Comparison of ENCODE assay signal across 11 cellular contexts in genomic region chr10:117535045-117535751, GRCh38. TPM values are rescaled to one million over a fixed set of nuclear protein-coding genes. Genes with fewer than 3 reads are reported as not detected.
A peak's percentile ranks its signal among the peaks of the same experiment; 100 is the strongest.
DNase-seq lines count a peak whose midpoint lies in the region; ATAC-seq, FAIRE-seq and TF ChIP-seq lines count a peak whose summit lies in the region.
"Had no signal": no experiment of that assay in that cellular context is flagged by ENCODE, and none has a peak within 500 bp of the region (broad histone marks: within the 10 kb centered on the region; RNA-seq: fewer than 3 reads in every experiment).

No MANE protein-coding gene starts in this region.

- no peak overlapping the region for H2AFZ ChIP-seq in GM23338

- H3K4me2 ChIP-seq in GM23338 (peak overlapping the region; percentile 62), skeletal muscle satellite cell (ENCODE audit: low read length) (peak overlapping the region; percentile 75)

- H3K4me3 Mint-ChIP-seq in GM23338: peak overlapping the region; percentile 26; the same call in 1 of the 3 replicates
- H3K4me3 Mint-ChIP-seq: activated naive CD4-positive, alpha-beta T cell treated with anti-CD3 and anti-CD28 coated beads, Interleukin-2, amount 10 ng/mL, durations not matched to agents 7 days and 5 days had no signal

- H4K20me1 ChIP-seq in GM23338 (replicated peaks; ENCODE audit: insufficient read depth): peaks cover 45% of the 10 kb centered on the region

- H3K4me1 ChIP-seq in GM23338 (ENCODE audit: insufficient read depth) (peaks cover 16% of the 10 kb centered on the region), kidney (ENCODE audit: control insufficient read depth in 1 of 2, insufficient read depth in 1 of 2, low read depth in 1 of 2, low read length in 2 of 2) (peaks cover 24 to 35% of the 10 kb centered on the region in 2 donors), skeletal muscle satellite cell (ENCODE audit: control insufficient read depth, insufficient read depth, low read length) (peaks cover 14% of the 10 kb centered on the region)

- peak; percentile 5 for ATAC-seq in GM23338

- DNase-seq in GM23338 (ENCODE audit: low spot score) (peak; percentile 37), cardiac fibroblast (ENCODE audit: low read depth in 2 of 2) (no peak), kidney (no peak), SHP77 treated with DMSO at 0.1 percent for 48 hours (lab: John Stamatoyannopoulos, UW) (no peak), DMS153 treated with DMSO at 0.1 percent for 48 hours (lab: John Stamatoyannopoulos, UW; ENCODE audit: unreplicated experiment) (no peak), GOT3 (lab: John Stamatoyannopoulos, UW) (no peak)
- DNase-seq in central memory CD4-positive, alpha-beta T cell: no peak
- DNase-seq: activated naive CD4-positive, alpha-beta T cell treated with anti-CD3 and anti-CD28 coated beads, Interleukin-2, amount 10 ng/mL, durations not matched to agents 7 days and 5 days had no signal

- no peaks in the 10 kb centered on the region for H3K9me3 ChIP-seq in kidney (ENCODE audit: control insufficient read depth in 1 of 2, low read length in 2 of 2)
- H3K9me3 ChIP-seq in skeletal muscle satellite cell (replicated peaks; ENCODE audit: low read length): no peaks in the 10 kb centered on the region

- peaks cover 100% of the 10 kb centered on the region for H3K27me3 ChIP-seq in GM23338 (ENCODE audit: insufficient read depth)
- peaks cover 98% of the 10 kb centered on the region for H3K27me3 ChIP-seq in skeletal muscle satellite cell (ENCODE audit: control insufficient read depth, insufficient read depth, low read length)

- no peak overlapping the region for H3K27ac Mint-ChIP-seq in GM23338

- H3K27ac ChIP-seq in GM23338 (ENCODE audit: low read depth) (no peak overlapping the region), kidney (ENCODE audit: low read depth in 2 of 2, low read length in 2 of 2) (peak overlapping the region; percentile 80 to 87)
- H3K27ac ChIP-seq: VCaP had no signal

- H3K79me2 ChIP-seq in GM23338 (replicated peaks; ENCODE audit: insufficient read depth): no peaks in the 10 kb centered on the region

- H3K4me3 ChIP-seq in GM23338: peak overlapping the region; percentile 40; the same call in 1 of the 2 replicates
- H3K4me3 ChIP-seq in cardiac fibroblast (replicated peaks in 1 of 2; ENCODE audit: low read depth in 2 of 2, low read length in 2 of 2): peak overlapping the region; percentile 27 to 28
- H3K4me3 ChIP-seq in kidney (ENCODE audit: low read length in 2 of 2): peak overlapping the region in 1 of 2 donors; percentile 39
- peak overlapping the region; percentile 60 for H3K4me3 ChIP-seq in skeletal muscle satellite cell (ENCODE audit: low read length)

- no peaks in the 10 kb centered on the region; the same call in 2 of the 3 replicates for H3K36me3 Mint-ChIP-seq in GM23338 (ENCODE audit: low read depth)
- H3K36me3 Mint-ChIP-seq: activated naive CD4-positive, alpha-beta T cell treated with anti-CD3 and anti-CD28 coated beads, Interleukin-2, amount 10 ng/mL, durations not matched to agents 7 days and 5 days had no signal

- no peaks in the 10 kb centered on the region for H3K36me3 ChIP-seq in GM23338 (ENCODE audit: insufficient read depth)
- H3K36me3 ChIP-seq in kidney (ENCODE audit: control insufficient read depth in 1 of 2, insufficient read depth in 2 of 2, low read length in 2 of 2): no peaks in the 10 kb centered on the region
- H3K36me3 ChIP-seq in skeletal muscle satellite cell (ENCODE audit: insufficient read depth, low read length): no peaks in the 10 kb centered on the region

- no peaks in the 10 kb centered on the region for H3K9me2 ChIP-seq in GM23338 (ENCODE audit: insufficient read depth)

- no peak for FAIRE-seq in kidney (lab: Jason Lieb, UNC)
- FAIRE-seq: GM19239 had no signal

- peaks cover 16% of the 10 kb centered on the region for H3K4me1 Mint-ChIP-seq in GM23338

- H3F3A ChIP-seq in GM23338 (replicated peaks; ENCODE audit: low read depth): no peaks in the 10 kb centered on the region

- peak overlapping the region; percentile 26 to 37 for H3K9ac ChIP-seq in kidney (ENCODE audit: low read length in 2 of 2)
- H3K9ac ChIP-seq in skeletal muscle satellite cell (ENCODE audit: low read depth, low read length): no peak overlapping the region

- intact Hi-C loops in kidney (cut with DNase I): no loop called here

- H3K27me3 Mint-ChIP-seq in GM23338 (ENCODE audit: insufficient read depth, low read depth, poor library complexity): peaks cover 100% of the 10 kb centered on the region

- H3K9me3 Mint-ChIP-seq in GM23338: 0 out of 3 replicates have a peak, but pooled peaks cover 3% of the 10 kb centered on the region
- H3K9me3 Mint-ChIP-seq: activated naive CD4-positive, alpha-beta T cell treated with anti-CD3 and anti-CD28 coated beads, Interleukin-2, amount 10 ng/mL, durations not matched to agents 7 days and 5 days had no signal

- no peak for TF ChIP-seq CTCF in GM23338 (conservative IDR thresholded peaks at IDR 0.05; ENCODE audit: low read depth in 2 of 2)
- no peak for TF ChIP-seq CTCF in cardiac fibroblast (IDR thresholded peaks at IDR 0.05; ENCODE audit: low read depth, low read length)
- no peak for TF ChIP-seq CTCF in kidney (IDR thresholded peaks at IDR 0.05; ENCODE audit: borderline replicate concordance, extremely low read depth, insufficient read depth)

TF ChIP-seq in GM23338, 12 proteins besides CTCF, POLR2A, EP300 and RAD21 (continues in another document):
- no peak for TF ChIP-seq STAT1 (IDR thresholded peaks at IDR 0.05; ENCODE audit: unreplicated experiment)
- TF ChIP-seq CREB1 (CRISPR knock-in tag; IDR thresholded peaks at IDR 0.05; ENCODE audit: low read depth): no peak
- TF ChIP-seq EZH2phosphoT487 (IDR thresholded peaks at IDR 0.05; ENCODE audit: unreplicated experiment): peak; percentile 92
- no peak for TF ChIP-seq ZNF462 (CRISPR knock-in tag; IDR thresholded peaks at IDR 0.05)

RNA-seq across cellular contexts. Expression of gene EMX2, which starts 7.3 kb away (rescaled TPM):
- not detected in 2 replicates for total RNA-seq in GM23338 (2014; rRNA removed; shearing (Covaris generic))
- polyA plus RNA-seq in GM23338 (2016; fragmentation: Nextera tagmentation; extraction: Ambion mirVana) (not detected in 2 replicates), kidney (ENCODE audit: insufficient read depth, low read depth, low replicate concordance) (44.9 TPM)
- 82.8 TPM for total RNA-seq in kidney
- total RNA-seq in skeletal muscle satellite cell (2012; rRNA removed): 0.76 and 0.87 TPM in 2 replicates

Comparison
In these comparisons a context has a peak if more than half of its experiments do, and no peak if none do; other contexts are left out.
1. RNA of gene EMX2, which starts 7.3 kb away (total RNA-seq): 82.8 TPM in kidney (single experiment); not detected in GM23338; every median in the first group is over 10 times any median in the second.